8 cellular contexts compared by ENCODE assay signal in genomic region chr7:105532709-105533460, GRCh38. TPM values are rescaled to one million over a fixed set of nuclear protein-coding genes. Genes with fewer than 3 reads are reported as not detected.
A peak's percentile ranks its signal among the peaks of the same experiment; 100 is the strongest.
DNase-seq lines count a peak whose midpoint lies in the region; ATAC-seq and TF ChIP-seq lines count a peak whose summit lies in the region.

No MANE protein-coding gene starts in this region.

- peak overlapping the region in 1 of 2 experiments; percentile 69; a peak in 2 of 4 replicates for H3K27ac ChIP-seq in SK-N-SH (ENCODE audit: low read depth in 2 of 2, low read length in 1 of 2)
- H3K27ac ChIP-seq in sigmoid colon: peak overlapping the region; percentile 81 to 85 (median 84)

- H3K36me3 ChIP-seq in SK-N-SH (replicated peaks in 1 of 2; ENCODE audit: control insufficient read depth in 1 of 2, insufficient read depth in 2 of 2, low read length in 1 of 2) (peaks cover 15 to 29% of the 10 kb centered on the region in 2 experiments), sigmoid colon (peaks cover 0 to 23% (median 2%) of the 10 kb centered on the region in 4 donors)

- TF ChIP-seq RAD21 in SK-N-SH (IDR thresholded peaks at IDR 0.05; ENCODE audit: low read length): no peak

- H3K9ac ChIP-seq in SK-N-SH: peak overlapping the region; percentile 94

- H4K20me1 ChIP-seq in SK-N-SH (ENCODE audit: insufficient read depth): no peaks in the 10 kb centered on the region

- DNase-seq in SK-N-SH (no peak), fibroblast of the aortic adventitia (ENCODE audit: low read depth) (no peak), sigmoid colon (no peak), ACHN (no peak)
- DNase-seq in stimulated activated CD4-positive, alpha-beta T cell treated with anti-CD3 and anti-CD28 coated beads, Interleukin-4, amount 100 ng/mL, for 1 hour: no peak

- no peak for ATAC-seq in GM21717 (IDR thresholded peaks at IDR 0.05; ENCODE audit: unreplicated experiment)
- no peak for ATAC-seq in HG02885 (IDR thresholded peaks at IDR 0.05; ENCODE audit: poor library complexity, unreplicated experiment)

- H3K9me3 ChIP-seq in SK-N-SH: no peaks in the 10 kb centered on the region
- no peaks in the 10 kb centered on the region for H3K9me3 ChIP-seq in sigmoid colon

- TF ChIP-seq CTCF in GM12875 (IDR thresholded peaks at IDR 0.05; ENCODE audit: borderline replicate concordance, insufficient read depth, low read depth, low read length) (no peak), SK-N-SH (IDR thresholded peaks at IDR 0.05) (no peak), fibroblast of the aortic adventitia (IDR thresholded peaks at IDR 0.05; ENCODE audit: insufficient read depth, low read length) (no peak), sigmoid colon (IDR thresholded peaks at IDR 0.05) (no peak)

- no peaks in the 10 kb centered on the region for H3K27me3 ChIP-seq in SK-N-SH (ENCODE audit: insufficient read depth)
- no peaks in the 10 kb centered on the region for H3K27me3 ChIP-seq in sigmoid colon

- H3K4me1 ChIP-seq in SK-N-SH (ENCODE audit: control insufficient read depth in 1 of 2, insufficient read depth in 2 of 2, low read depth in 1 of 2, low read length in 1 of 2) (peaks cover 4 to 7% of the 10 kb centered on the region in 2 experiments; a peak in 2 of 4 replicates), sigmoid colon (peaks cover 0 to 27% (median 19%) of the 10 kb centered on the region in 4 donors)

- intact Hi-C loops in sigmoid colon (cut with DNase I): no loop called here

- in situ Hi-C loops in ACHN (cut with HindIII; ENCODE audit: low pct_ligation_motif_present, low pct_unique_long_range_greater_than_20kb, low sequenced_read_pairs): no loop called here

- POLR2A ChIA-PET in SK-N-SH (lab: Yijun Ruan, JAX): interaction anchor here (0.5 to 1.0 kb wide), 3 partner anchors 21 to 66 kb away, joined by 3 to 4 read pairs (median 3); no protein-coding TSS in a partner anchor

- peak overlapping the region; percentile 86 for H3K4me2 ChIP-seq in SK-N-SH

- peak overlapping the region; percentile 94 for H2AFZ ChIP-seq in SK-N-SH (ENCODE audit: low read depth)

- no peaks in the 10 kb centered on the region for H3K9me2 ChIP-seq in SK-N-SH

- CTCF ChIA-PET in SK-N-SH (lab: Yijun Ruan, JAX): interaction anchor here (0.6 to 1.8 kb wide), 12 partner anchors 10 to 510 kb away, joined by 3 to 16 read pairs (median 8); no protein-coding TSS in a partner anchor

- 19% methylated on average over 12 of the region's 12 CpGs for WGBS in SK-N-SH (ENCODE audit: low lambda C conversion rate)
- 20 to 38% methylated on average over 12 of the region's 12 CpGs for WGBS in sigmoid colon, 2 donors

- no peaks in the 10 kb centered on the region for H3F3A ChIP-seq in SK-N-SH (replicated peaks; ENCODE audit: insufficient read depth)

- peaks cover 44% of the 10 kb centered on the region for H3K79me2 ChIP-seq in SK-N-SH (ENCODE audit: insufficient read depth)

- TF ChIP-seq POLR2A in sigmoid colon (IDR thresholded peaks at IDR 0.05): no peak

- peak overlapping the region; percentile 76 for H3K4me3 ChIP-seq in GM12875 (ENCODE audit: low read depth, low read length)
- H3K4me3 ChIP-seq in SK-N-SH (ENCODE audit: low read depth in 2 of 2, low read length in 1 of 2): peak overlapping the region; percentile 76 to 99
- peak overlapping the region; percentile 99 for H3K4me3 ChIP-seq in fibroblast of the aortic adventitia (ENCODE audit: low read depth, low read length)
- peak overlapping the region; percentile 76 to 88 (median 85) for H3K4me3 ChIP-seq in sigmoid colon

- TF ChIP-seq EP300 in SK-N-SH (IDR thresholded peaks at IDR 0.05; ENCODE audit: borderline replicate concordance in 1 of 2, low read depth in 1 of 2, low read length in 1 of 2): no peak
- no peak for TF ChIP-seq EP300 in sigmoid colon (IDR thresholded peaks at IDR 0.05)

TF ChIP-seq in SK-N-SH, 30 proteins besides CTCF, POLR2A, EP300 and RAD21:
- TF ChIP-seq TCF12 (IDR thresholded peaks at IDR 0.05) (no peak), CHD2 (IDR thresholded peaks at IDR 0.05; ENCODE audit: low read length, partially characterized antibody) (no peak), RFX5 (IDR thresholded peaks at IDR 0.05; ENCODE audit: low read length) (no peak), SMC3 (IDR thresholded peaks at IDR 0.05; ENCODE audit: low read depth, low read length) (no peak), RCOR1 (IDR thresholded peaks at IDR 0.05; ENCODE audit: low read length) (no peak), ZBTB33 (IDR thresholded peaks at IDR 0.05; ENCODE audit: borderline replicate concordance, low read depth) (no peak), GABPA (IDR thresholded peaks at IDR 0.05; ENCODE audit: low read depth) (no peak), GATA2 (CRISPR knock-in tag; IDR thresholded peaks at IDR 0.05) (no peak), IRF3 (IDR thresholded peaks at IDR 0.05; ENCODE audit: low read depth, low read length) (no peak)

RNA-seq across cellular contexts. Expression of gene RINT1, which starts 0.9 kb away (rescaled TPM):
- polyA plus RNA-seq in SK-N-SH (2012; rRNA removed): 13.1 and 19.1 TPM in 2 replicates
- 17.7 and 17.8 TPM in 2 replicates for polyA plus RNA-seq in SK-N-SH (2012; cell fraction: cytosol; rRNA removed)
- polyA plus RNA-seq in SK-N-SH (2012; cell fraction: nucleus; rRNA removed): 21.9 and 42.7 TPM in 2 replicates
- total RNA-seq in fibroblast of the aortic adventitia (ENCODE audit: low replicate concordance): 10.2 and 18.1 TPM in 2 replicates
- 10 to 100 TPM; 15.5 to 22.2 (median 16.6) TPM for total RNA-seq in sigmoid colon
- 10 to 100 TPM in 1 of 3 donors, 1 to 10 TPM in 2; 7.9 to 10.8 (median 9.7) TPM for polyA plus RNA-seq in sigmoid colon

RNA-seq across cellular contexts. Expression of gene PUS7, which starts 10.8 kb away (rescaled TPM):
- polyA plus RNA-seq in SK-N-SH (2012; rRNA removed) (18.8 and 22.6 TPM in 2 replicates), sigmoid colon (1 to 10 TPM; 1.6 to 6.2 (median 1.8) TPM)
- 23.2 and 24.3 TPM in 2 replicates for polyA plus RNA-seq in SK-N-SH (2012; cell fraction: cytosol; rRNA removed)
- polyA plus RNA-seq in SK-N-SH (2012; cell fraction: nucleus; rRNA removed): 30.1 and 38.2 TPM in 2 replicates
- total RNA-seq in fibroblast of the aortic adventitia (ENCODE audit: low replicate concordance) (5.8 and 22.8 TPM in 2 replicates), sigmoid colon (1 to 10 TPM; 5.8 to 9.1 (median 6.7) TPM)

RNA-seq across cellular contexts. Expression of gene EFCAB10, which starts 48.4 kb away (rescaled TPM):
- 0.51 and 0.80 TPM in 2 replicates for polyA plus RNA-seq in SK-N-SH (2012; rRNA removed)
- polyA plus RNA-seq in SK-N-SH (2012; cell fraction: cytosol; rRNA removed): 0.75 and 0.98 TPM in 2 replicates
- 0.19 and 0.98 TPM in 2 replicates for polyA plus RNA-seq in SK-N-SH (2012; cell fraction: nucleus; rRNA removed)
- total RNA-seq in fibroblast of the aortic adventitia (ENCODE audit: low replicate concordance): not detected in 2 replicates
- not detected for total RNA-seq in sigmoid colon
- under 1 TPM in 1 of 3 donors, not detected in 2; 0.13 TPM for polyA plus RNA-seq in sigmoid colon
